Comparison of ENCODE assay signal across 1 cellular context in the genomic region with DNA sequence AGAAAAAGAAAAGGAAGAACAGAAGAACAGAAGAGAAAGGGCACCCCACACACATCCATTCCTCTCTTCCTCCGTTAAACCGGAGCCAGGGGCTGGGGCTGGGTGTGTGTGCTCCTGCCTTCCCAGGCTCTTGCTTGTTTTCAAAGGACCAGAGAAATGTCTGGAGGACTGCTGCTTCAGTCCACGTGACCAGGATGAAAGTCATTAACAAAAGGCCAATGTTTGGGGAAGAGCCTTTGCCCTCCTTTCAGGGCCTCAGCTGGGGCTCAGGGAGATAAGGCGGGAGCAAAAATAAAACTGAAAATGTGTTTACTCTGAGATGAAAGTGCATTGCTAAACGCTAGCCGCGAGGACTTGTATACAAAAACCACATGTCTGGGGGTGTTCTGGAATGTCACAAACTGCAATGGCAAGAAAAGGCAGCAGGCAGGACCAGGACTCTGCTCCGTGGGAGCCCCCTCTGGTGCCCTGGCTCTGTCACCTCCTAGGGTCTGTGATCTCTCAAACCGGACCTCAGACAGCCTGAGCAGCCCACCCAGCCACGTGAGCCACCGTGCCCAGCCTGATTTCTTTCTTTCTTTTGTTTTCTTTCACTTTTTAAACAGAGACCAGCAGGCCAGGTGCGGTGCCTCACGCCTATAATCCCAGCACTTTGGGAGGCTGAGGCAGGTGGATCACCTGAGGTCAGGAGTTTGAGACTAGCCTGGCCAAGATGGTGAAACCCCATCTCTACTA.
TF ChIP-seq lines count a peak whose summit lies in the region.

No MANE protein-coding gene starts in this region.

TF ChIP-seq in K562, 482 proteins besides CTCF, POLR2A, EP300 and RAD21 (continued from another document and continues in another):
- TF ChIP-seq NFIC (IDR thresholded peaks at IDR 0.05), result peak; percentile 20; the same call in 1 of the 2 replicates
- peak in 1 of 2 experiments; percentile 76; a peak in 1 of 4 replicates for TF ChIP-seq TEAD1 (CRISPR knock-in tag; IDR thresholded peaks at IDR 0.05)
- TF ChIP-seq RAD51 (IDR thresholded peaks at IDR 0.05; ENCODE audit: borderline replicate concordance, low read depth), result peak; percentile 84
- TF ChIP-seq LEF1 (IDR thresholded peaks at IDR 0.05), result peak; percentile 96
- TF ChIP-seq CEBPB (tag; IDR thresholded peaks at IDR 0.05), result peak; percentile 74
- TF ChIP-seq, protein P1, sequence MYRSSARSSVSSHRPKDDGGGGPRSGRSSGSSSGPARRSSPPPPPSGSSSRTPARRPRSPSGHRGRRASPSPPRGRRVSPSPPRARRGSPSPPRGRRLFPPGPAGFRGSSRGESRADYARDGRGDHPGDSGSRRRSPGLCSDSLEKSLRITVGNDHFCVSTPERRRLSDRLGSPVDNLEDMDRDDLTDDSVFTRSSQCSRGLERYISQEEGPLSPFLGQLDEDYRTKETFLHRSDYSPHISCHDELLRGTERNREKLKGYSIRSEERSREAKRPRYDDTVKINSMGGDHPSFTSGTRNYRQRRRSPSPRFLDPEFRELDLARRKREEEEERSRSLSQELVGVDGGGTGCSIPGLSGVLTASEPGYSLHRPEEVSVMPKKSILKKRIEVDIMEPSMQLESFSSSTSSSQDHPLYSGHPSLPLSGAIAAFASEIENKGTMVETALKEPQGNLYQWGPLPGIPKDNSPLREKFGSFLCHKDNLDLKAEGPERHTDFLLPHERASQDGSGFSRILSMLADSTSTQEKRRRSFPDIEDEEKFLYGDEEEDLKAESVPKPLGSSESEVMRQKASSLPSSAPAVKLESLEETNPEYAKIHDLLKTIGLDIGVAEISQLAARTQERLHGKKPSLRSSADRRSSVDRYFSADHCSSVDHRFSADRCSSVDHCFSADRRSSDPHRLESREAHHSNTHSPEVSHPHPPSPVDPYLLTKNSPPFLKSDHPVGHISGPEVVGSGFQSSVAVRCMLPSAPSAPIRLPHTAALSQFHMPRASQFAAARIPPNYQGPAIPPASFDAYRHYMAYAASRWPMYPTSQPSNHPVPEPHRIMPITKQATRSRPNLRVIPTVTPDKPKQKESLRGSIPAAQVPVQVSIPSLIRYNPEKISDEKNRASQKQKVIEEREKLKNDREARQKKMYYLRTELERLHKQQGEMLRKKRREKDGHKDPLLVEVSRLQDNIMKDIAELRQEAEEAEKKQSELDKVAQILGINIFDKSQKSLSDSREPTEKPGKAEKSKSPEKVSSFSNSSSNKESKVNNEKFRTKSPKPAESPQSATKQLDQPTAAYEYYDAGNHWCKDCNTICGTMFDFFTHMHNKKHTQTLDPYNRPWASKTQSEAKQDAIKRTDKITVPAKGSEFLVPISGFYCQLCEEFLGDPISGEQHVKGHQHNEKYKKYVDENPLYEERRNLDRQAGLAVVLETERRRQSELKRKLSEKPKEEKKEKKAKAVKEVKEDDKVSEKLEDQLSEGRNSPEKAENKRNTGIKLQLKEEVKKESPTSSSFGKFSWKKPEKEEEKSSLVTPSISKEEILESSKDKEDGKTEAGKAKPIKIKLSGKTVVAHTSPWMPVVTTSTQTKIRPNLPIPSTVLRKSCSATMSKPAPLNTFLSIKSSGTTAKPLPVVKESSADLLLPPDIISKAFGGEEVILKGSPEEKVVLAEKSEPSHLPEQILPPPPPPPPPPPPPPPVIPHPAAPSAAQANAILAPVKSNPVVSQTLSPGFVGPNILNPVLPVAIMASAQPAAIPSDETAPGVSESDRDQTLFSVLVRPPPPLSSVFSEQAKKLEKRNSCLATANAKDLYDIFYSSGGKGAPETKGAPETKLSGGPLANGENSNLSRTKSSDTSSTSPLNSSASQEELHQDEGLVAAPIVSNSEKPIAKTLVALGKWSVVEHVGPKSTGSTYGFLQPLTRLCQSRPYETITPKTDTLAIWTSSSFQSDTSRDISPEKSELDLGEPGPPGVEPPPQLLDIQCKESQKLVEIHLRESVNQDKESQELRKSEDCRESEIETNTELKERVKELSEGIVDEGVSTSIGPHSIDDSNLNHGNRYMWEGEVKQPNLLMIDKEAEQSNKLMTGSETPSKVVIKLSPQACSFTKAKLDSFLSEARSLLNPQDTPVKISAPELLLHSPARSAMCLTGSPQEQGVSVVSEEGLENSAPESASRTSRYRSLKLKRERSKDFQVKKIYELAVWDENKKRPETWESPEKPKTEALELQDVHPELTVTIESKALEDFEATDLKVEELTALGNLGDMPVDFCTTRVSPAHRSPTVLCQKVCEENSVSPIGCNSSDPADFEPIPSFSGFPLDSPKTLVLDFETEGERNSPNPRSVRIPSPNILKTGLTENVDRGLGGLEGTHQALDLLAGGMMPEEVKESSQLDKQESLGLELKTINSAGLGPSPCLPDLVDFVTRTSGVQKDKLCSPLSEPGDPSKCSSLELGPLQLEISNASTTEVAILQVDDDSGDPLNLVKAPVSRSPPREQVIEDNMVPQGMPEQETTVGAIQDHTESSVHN (IDR thresholded peaks at IDR 0.05; ENCODE audit: borderline replicate concordance in 1 of 2, low read depth in 1 of 2), result peak in 1 of 2 experiments; percentile 21; a peak in 1 of 4 replicates
- TF ChIP-seq MCM5 (IDR thresholded peaks at IDR 0.05; ENCODE audit: low read depth), result no peak
- peak in 1 of 2 experiments; percentile 81; a peak in 2 of 4 replicates for TF ChIP-seq RCOR1 (IDR thresholded peaks at IDR 0.05; ENCODE audit: borderline replicate concordance in 1 of 2, low read depth in 2 of 2, low read length in 2 of 2)
- TF ChIP-seq MEF2A (IDR thresholded peaks at IDR 0.05; ENCODE audit: control insufficient read depth, low read depth, low read length), result 0 out of 2 replicates have a peak, but pooled peaks have one; percentile 32
- TF ChIP-seq, protein P2, sequence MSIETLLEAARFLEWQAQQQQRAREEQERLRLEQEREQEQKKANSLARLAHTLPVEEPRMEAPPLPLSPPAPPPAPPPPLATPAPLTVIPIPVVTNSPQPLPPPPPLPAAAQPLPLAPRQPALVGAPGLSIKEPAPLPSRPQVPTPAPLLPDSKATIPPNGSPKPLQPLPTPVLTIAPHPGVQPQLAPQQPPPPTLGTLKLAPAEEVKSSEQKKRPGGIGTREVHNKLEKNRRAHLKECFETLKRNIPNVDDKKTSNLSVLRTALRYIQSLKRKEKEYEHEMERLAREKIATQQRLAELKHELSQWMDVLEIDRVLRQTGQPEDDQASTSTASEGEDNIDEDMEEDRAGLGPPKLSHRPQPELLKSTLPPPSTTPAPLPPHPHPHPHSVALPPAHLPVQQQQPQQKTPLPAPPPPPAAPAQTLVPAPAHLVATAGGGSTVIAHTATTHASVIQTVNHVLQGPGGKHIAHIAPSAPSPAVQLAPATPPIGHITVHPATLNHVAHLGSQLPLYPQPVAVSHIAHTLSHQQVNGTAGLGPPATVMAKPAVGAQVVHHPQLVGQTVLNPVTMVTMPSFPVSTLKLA (conservative IDR thresholded peaks at IDR 0.05), result peak; percentile 85 to 92
- TF ChIP-seq CREM (IDR thresholded peaks at IDR 0.05; ENCODE audit: low read depth), result peak; percentile 25; the same call in 1 of the 2 replicates
- peak; percentile 62 to 75; a peak in 2 of 4 replicates for TF ChIP-seq KDM1A (IDR thresholded peaks at IDR 0.05)
- no peak for TF ChIP-seq NCOA1 (IDR thresholded peaks at IDR 0.05; ENCODE audit: low read depth)
- no peak for TF ChIP-seq MCM3 (IDR thresholded peaks at IDR 0.05)
- peak; percentile 14; the same call in 1 of the 2 replicates for TF ChIP-seq EP400 (IDR thresholded peaks at IDR 0.05)
- no peak for TF ChIP-seq NR4A1 (CRISPR knock-in tag; IDR thresholded peaks at IDR 0.05)
- TF ChIP-seq NR4A1 (tag; IDR thresholded peaks at IDR 0.05), result peak; percentile 46; the same call in 1 of the 2 replicates
- peak; percentile 55; the same call in 1 of the 2 replicates for TF ChIP-seq JUND (IDR thresholded peaks at IDR 0.05; ENCODE audit: borderline replicate concordance, low read depth, low read length)
- TF ChIP-seq JUND (tag; IDR thresholded peaks at IDR 0.05; ENCODE audit: borderline replicate concordance, low read depth, low read length), result no peak
- TF ChIP-seq SP1 (CRISPR knock-in tag; IDR thresholded peaks at IDR 0.05), result no peak
- TF ChIP-seq, protein P3, sequence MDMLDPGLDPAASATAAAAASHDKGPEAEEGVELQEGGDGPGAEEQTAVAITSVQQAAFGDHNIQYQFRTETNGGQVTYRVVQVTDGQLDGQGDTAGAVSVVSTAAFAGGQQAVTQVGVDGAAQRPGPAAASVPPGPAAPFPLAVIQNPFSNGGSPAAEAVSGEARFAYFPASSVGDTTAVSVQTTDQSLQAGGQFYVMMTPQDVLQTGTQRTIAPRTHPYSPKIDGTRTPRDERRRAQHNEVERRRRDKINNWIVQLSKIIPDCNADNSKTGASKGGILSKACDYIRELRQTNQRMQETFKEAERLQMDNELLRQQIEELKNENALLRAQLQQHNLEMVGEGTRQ (CRISPR knock-in tag; IDR thresholded peaks at IDR 0.05), result peak; percentile 87
- no peak for TF ChIP-seq ZNF561 (CRISPR knock-in tag; conservative IDR thresholded peaks at IDR 0.05)
- TF ChIP-seq NCOR1 (IDR thresholded peaks at IDR 0.05), result peak; percentile 82
- peak; percentile 75 for TF ChIP-seq CBFA2T2 (conservative IDR thresholded peaks at IDR 0.05)
- peak; percentile 63 for TF ChIP-seq L3MBTL2 (IDR thresholded peaks at IDR 0.05)
- TF ChIP-seq CBX8 (IDR thresholded peaks at IDR 0.05; ENCODE audit: borderline replicate concordance, extremely low read depth, low read depth, low read length, poor library complexity, severe bottlenecking), result no peak
- TF ChIP-seq TOE1 (IDR thresholded peaks at IDR 0.05; ENCODE audit: borderline replicate concordance), result peak; percentile 48; the same call in 1 of the 2 replicates
- TF ChIP-seq TOE1 (CRISPR knock-in tag; IDR thresholded peaks at IDR 0.05; ENCODE audit: borderline replicate concordance, low read depth), result no peak
- TF ChIP-seq, protein P4, sequence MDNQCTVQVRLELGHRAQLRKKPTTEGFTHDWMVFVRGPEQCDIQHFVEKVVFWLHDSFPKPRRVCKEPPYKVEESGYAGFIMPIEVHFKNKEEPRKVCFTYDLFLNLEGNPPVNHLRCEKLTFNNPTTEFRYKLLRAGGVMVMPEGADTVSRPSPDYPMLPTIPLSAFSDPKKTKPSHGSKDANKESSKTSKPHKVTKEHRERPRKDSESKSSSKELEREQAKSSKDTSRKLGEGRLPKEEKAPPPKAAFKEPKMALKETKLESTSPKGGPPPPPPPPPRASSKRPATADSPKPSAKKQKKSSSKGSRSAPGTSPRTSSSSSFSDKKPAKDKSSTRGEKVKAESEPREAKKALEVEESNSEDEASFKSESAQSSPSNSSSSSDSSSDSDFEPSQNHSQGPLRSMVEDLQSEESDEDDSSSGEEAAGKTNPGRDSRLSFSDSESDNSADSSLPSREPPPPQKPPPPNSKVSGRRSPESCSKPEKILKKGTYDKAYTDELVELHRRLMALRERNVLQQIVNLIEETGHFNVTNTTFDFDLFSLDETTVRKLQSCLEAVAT (IDR thresholded peaks at IDR 0.05), result peak in 1 of 2 experiments; percentile 84; a peak in 2 of 4 replicates
- TF ChIP-seq SNIP1 (IDR thresholded peaks at IDR 0.05; ENCODE audit: low read depth), result no peak
- peak; percentile 62; the same call in 1 of the 2 replicates for TF ChIP-seq SMARCE1 (IDR thresholded peaks at IDR 0.05)
- no peak for TF ChIP-seq HNRNPH1 (optimal IDR thresholded peaks at IDR 0.05; ENCODE audit: low read depth, low read length)
- no peak for TF ChIP-seq SRSF1 (IDR thresholded peaks at IDR 0.05; ENCODE audit: low read depth, low read length)
- no peak for TF ChIP-seq ZNF165 (CRISPR knock-in tag; IDR thresholded peaks at IDR 0.05; ENCODE audit: borderline replicate concordance)
- TF ChIP-seq, protein P5, sequence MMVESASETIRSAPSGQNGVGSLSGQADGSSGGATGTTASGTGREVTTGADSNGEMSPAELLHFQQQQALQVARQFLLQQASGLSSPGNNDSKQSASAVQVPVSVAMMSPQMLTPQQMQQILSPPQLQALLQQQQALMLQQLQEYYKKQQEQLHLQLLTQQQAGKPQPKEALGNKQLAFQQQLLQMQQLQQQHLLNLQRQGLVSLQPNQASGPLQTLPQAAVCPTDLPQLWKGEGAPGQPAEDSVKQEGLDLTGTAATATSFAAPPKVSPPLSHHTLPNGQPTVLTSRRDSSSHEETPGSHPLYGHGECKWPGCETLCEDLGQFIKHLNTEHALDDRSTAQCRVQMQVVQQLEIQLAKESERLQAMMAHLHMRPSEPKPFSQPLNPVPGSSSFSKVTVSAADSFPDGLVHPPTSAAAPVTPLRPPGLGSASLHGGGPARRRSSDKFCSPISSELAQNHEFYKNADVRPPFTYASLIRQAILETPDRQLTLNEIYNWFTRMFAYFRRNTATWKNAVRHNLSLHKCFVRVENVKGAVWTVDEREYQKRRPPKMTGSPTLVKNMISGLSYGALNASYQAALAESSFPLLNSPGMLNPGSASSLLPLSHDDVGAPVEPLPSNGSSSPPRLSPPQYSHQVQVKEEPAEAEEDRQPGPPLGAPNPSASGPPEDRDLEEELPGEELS (CRISPR knock-in tag; IDR thresholded peaks at IDR 0.05; ENCODE audit: borderline replicate concordance), result peak; percentile 99
- no peak for TF ChIP-seq ZBTB8A (IDR thresholded peaks at IDR 0.05; ENCODE audit: partially characterized antibody)
- TF ChIP-seq TAF1 (IDR thresholded peaks at IDR 0.05; ENCODE audit: control insufficient read depth, extremely low read depth, insufficient read depth, low read length, severe bottlenecking), result peak; percentile 31
- peak; percentile 84 for TF ChIP-seq CBFA2T3 (IDR thresholded peaks at IDR 0.05)
- peak in 1 of 2 experiments; percentile 46; a peak in 2 of 4 replicates for TF ChIP-seq FOXA3 (CRISPR knock-in tag; conservative IDR thresholded peaks at IDR 0.05 in 1 of 2, IDR thresholded peaks at IDR 0.05 in 1 of 2)
- TF ChIP-seq SMAD4 (CRISPR knock-in tag; conservative IDR thresholded peaks at IDR 0.05), result peak; percentile 91
- TF ChIP-seq, protein P6, sequence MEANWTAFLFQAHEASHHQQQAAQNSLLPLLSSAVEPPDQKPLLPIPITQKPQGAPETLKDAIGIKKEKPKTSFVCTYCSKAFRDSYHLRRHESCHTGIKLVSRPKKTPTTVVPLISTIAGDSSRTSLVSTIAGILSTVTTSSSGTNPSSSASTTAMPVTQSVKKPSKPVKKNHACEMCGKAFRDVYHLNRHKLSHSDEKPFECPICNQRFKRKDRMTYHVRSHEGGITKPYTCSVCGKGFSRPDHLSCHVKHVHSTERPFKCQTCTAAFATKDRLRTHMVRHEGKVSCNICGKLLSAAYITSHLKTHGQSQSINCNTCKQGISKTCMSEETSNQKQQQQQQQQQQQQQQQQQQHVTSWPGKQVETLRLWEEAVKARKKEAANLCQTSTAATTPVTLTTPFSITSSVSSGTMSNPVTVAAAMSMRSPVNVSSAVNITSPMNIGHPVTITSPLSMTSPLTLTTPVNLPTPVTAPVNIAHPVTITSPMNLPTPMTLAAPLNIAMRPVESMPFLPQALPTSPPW (CRISPR knock-in tag; IDR thresholded peaks at IDR 0.05), result peak; percentile 51
- peak; percentile 50; the same call in 1 of the 2 replicates for TF ChIP-seq ATF7 (IDR thresholded peaks at IDR 0.05)
- TF ChIP-seq SMARCA4 (IDR thresholded peaks at IDR 0.05), result peak; percentile 42; the same call in 1 of the 2 replicates
- TF ChIP-seq PRMT5 (CRISPR knock-in tag; IDR thresholded peaks at IDR 0.05), result no peak
- TF ChIP-seq, protein P7, sequence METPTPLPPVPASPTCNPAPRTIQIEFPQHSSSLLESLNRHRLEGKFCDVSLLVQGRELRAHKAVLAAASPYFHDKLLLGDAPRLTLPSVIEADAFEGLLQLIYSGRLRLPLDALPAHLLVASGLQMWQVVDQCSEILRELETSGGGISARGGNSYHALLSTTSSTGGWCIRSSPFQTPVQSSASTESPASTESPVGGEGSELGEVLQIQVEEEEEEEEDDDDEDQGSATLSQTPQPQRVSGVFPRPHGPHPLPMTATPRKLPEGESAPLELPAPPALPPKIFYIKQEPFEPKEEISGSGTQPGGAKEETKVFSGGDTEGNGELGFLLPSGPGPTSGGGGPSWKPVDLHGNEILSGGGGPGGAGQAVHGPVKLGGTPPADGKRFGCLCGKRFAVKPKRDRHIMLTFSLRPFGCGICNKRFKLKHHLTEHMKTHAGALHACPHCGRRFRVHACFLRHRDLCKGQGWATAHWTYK (CRISPR knock-in tag; IDR thresholded peaks at IDR 0.05), result no peak
- no peak for TF ChIP-seq HCFC1 (IDR thresholded peaks at IDR 0.05; ENCODE audit: low read depth, low read length)
